In genomic region chr22:41722496-41722895, GRCh38 we compare ENCODE assay signal across 13 cellular contexts. TPM values are rescaled to one million over a fixed set of nuclear protein-coding genes. Genes with fewer than 3 reads are reported as not detected.
DNase-seq lines count a peak whose midpoint lies in the region; ATAC-seq and TF ChIP-seq lines count a peak whose summit lies in the region.
"Had no signal": no experiment of that assay in that cellular context is flagged by ENCODE, and none has a peak within 500 bp of the region (broad histone marks: within the 10 kb centered on the region; RNA-seq: fewer than 3 reads in every experiment).

No MANE protein-coding gene starts in this region.

- ATAC-seq in GM18502 (IDR thresholded peaks at IDR 0.05; ENCODE audit: poor library complexity, unreplicated experiment) (no peak), GM21825 (IDR thresholded peaks at IDR 0.05; ENCODE audit: unreplicated experiment) (no peak), body of pancreas (no peak)

- H3K9me3 ChIP-seq in body of pancreas = no peaks in the 10 kb centered on the region
- H3K9me3 ChIP-seq: BLaER1 treated with 17β-estradiol and CSF1 and Interleukin-3, amounts not matched to agents 10 nM and 100 nM; HAP-1 had no signal

- no peaks in the 10 kb centered on the region for H3K4me1 ChIP-seq in body of pancreas
- H3K4me1 ChIP-seq: BLaER1 treated with 17β-estradiol and CSF1 and Interleukin-3, amounts not matched to agents 10 nM and 100 nM; HAP-1 had no signal

- intact Hi-C loops in body of pancreas (cut with DNase I) = no loop called here

- TF ChIP-seq CTCF in body of pancreas (IDR thresholded peaks at IDR 0.05) = no peak

- H3K36me3 ChIP-seq in body of pancreas (replicated peaks in 1 of 2; ENCODE audit: insufficient read depth in 1 of 2, low read depth in 2 of 2) = no peaks in the 10 kb centered on the region
- H3K36me3 ChIP-seq: BLaER1 treated with 17β-estradiol and CSF1 and Interleukin-3, amounts not matched to agents 10 nM and 100 nM; HAP-1 had no signal

- H3K4me3 ChIP-seq in body of pancreas = no peak overlapping the region
- H3K4me3 ChIP-seq: BLaER1 treated with 17β-estradiol and CSF1 and Interleukin-3, amounts not matched to agents 10 nM and 100 nM; HAP-1 had no signal

- no peak for TF ChIP-seq EP300 in Ishikawa (IDR thresholded peaks at IDR 0.05; ENCODE audit: borderline replicate concordance)

- no peak for TF ChIP-seq POLR2A in body of pancreas (IDR thresholded peaks at IDR 0.05)

- no peak for TF ChIP-seq RAD21 in Ishikawa (IDR thresholded peaks at IDR 0.05; ENCODE audit: low read depth)

- no peaks in the 10 kb centered on the region for H3K27me3 ChIP-seq in body of pancreas
- H3K27me3 ChIP-seq: BLaER1 treated with 17β-estradiol and CSF1 and Interleukin-3, amounts not matched to agents 10 nM and 100 nM had no signal

- 30 to 67% methylated on average over 1 of the region's 1 CpG for WGBS in body of pancreas, 2 donors

- H3K27ac ChIP-seq in body of pancreas = no peak overlapping the region
- H3K27ac ChIP-seq: BLaER1 treated with 17β-estradiol and CSF1 and Interleukin-3, amounts not matched to agents 10 nM and 100 nM had no signal

- peak; percentile 9 for DNase-seq in EH (ENCODE audit: low read depth)
- DNase-seq in NCI-H82 treated with DMSO at 0.1 percent for 48 hours (lab: John Stamatoyannopoulos, UW; ENCODE audit: unreplicated experiment) = peak; percentile 7
- DNase-seq in epidermal melanocyte (ENCODE audit: insufficient read length, low spot score) = peak; percentile 5
- no peak for DNase-seq in body of pancreas
- DNase-seq: ACHN; CD4-positive, CD25-positive, alpha-beta regulatory T cell; DMS53 had no signal

TF ChIP-seq in Ishikawa, 13 proteins besides CTCF, POLR2A, EP300 and RAD21:
- TF ChIP-seq REST (IDR thresholded peaks at IDR 0.05; ENCODE audit: low read depth) = no peak
- TF ChIP-seq NFIC (IDR thresholded peaks at IDR 0.05) = peak; percentile 23; the same call in 1 of the 2 replicates

RNA-seq across cellular contexts. Expression of gene MEI1, which starts 23.2 kb away (rescaled TPM):
- not detected for total RNA-seq in body of pancreas
- total RNA-seq: HT-29 had no signal

RNA-seq across cellular contexts. Expression of gene SNU13, which starts 33.8 kb away (rescaled TPM):
- 10 to 100 TPM; 33.3 to 50.6 TPM for total RNA-seq in body of pancreas

Comparison
In these comparisons a context has a peak if more than half of its experiments do, and no peak if none do; other contexts are left out.
1. DNase-seq: peak in EH (single experiment), NCI-H82 treated with DMSO at 0.1 percent for 48 hours (single experiment) and epidermal melanocyte (single experiment); none in body of pancreas (0 of 4).